ENCODE assay signal across 8 cellular contexts in the genomic region with DNA sequence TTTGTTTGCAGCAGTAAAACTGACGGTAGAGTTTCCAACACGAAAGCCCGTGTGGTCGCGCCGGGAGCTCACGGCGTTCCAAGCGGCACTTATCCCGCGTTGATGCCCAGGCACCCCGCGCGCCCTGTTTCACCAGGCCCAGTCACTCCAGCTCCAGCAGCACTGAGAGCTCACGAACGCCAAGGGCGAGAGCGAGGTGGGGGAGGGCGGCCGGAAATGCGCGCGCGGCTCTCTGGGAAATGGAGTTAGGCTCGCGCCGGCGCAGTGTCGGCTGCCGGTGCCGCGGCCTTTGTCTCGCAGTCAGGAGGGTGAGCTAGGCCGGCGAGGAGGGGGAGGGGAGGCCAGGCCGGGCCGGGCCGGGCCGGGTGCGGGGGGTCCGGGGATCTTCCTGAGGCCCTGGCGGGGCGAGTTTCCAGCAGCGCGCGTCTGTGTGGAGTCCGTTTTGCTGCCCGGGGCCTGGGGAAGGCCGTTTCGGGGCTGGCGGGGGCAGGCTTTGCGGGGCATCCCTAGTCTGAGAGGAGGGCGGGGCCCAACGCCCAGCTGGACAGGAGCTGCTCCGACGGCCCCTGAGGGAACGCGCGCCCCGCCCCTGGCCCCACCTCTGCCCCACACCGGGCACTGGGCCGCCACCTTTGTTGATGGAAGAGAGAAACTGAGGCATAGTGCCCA. TPM values are rescaled to one million over a fixed set of nuclear protein-coding genes. Genes with fewer than 3 reads are reported as not detected.
DNase-seq lines count a peak whose midpoint lies in the region; ATAC-seq and TF ChIP-seq lines count a peak whose summit lies in the region.

Gene ZNF135 (plus strand): TSS at position 280 of the 669 bp plus-strand sequence. CDS start 721 bp downstream, outside the sequence.

- H3K27me3 ChIP-seq in BJ (ENCODE audit: control insufficient read depth, insufficient read depth, low read length) = no peaks in the 10 kb centered on the region

- no peak for TF ChIP-seq CTCF in BJ (IDR thresholded peaks at IDR 0.05; ENCODE audit: insufficient read depth, low read depth, low read length)

- H3K36me3 Mint-ChIP-seq in activated T-helper 1 cell treated with anti-CD3 and anti-CD28 coated beads, Interleukin-12 subunit alpha, Interleukin-12 subunit beta, Interleukin-2, Interleukin-4 antibody, amounts not matched to agents 30 ng/mL and 10 ng/mL and 1 ng/mL, durations not matched to agents 14 hours and 24 hours and 36 hours (ENCODE audit: low read depth) = no peaks in the 10 kb centered on the region
- peaks cover 6 to 30% of the 10 kb centered on the region in 2 donors for H3K36me3 Mint-ChIP-seq in naive B cell

- ATAC-seq in naive B cell (ENCODE audit: low read depth in 2 of 2) = peak; percentile 90 to 91
- ATAC-seq in GM18502 (IDR thresholded peaks at IDR 0.05; ENCODE audit: poor library complexity, unreplicated experiment) = no peak
- no peak for ATAC-seq in HG03135 (IDR thresholded peaks at IDR 0.05; ENCODE audit: unreplicated experiment)

- POLR2A ChIA-PET in BJ (lab: Charles Lee) = no interaction called here

- peak within 1 kb of the TSS; percentile 60 for H3K4me3 ChIP-seq in BJ (ENCODE audit: low read depth, low read length)

- no peak within 1 kb of the TSS for H3K27ac Mint-ChIP-seq in activated T-helper 1 cell treated with anti-CD3 and anti-CD28 coated beads, Interleukin-12 subunit alpha, Interleukin-12 subunit beta, Interleukin-2, Interleukin-4 antibody, amounts not matched to agents 30 ng/mL and 10 ng/mL and 1 ng/mL, durations not matched to agents 14 hours and 24 hours and 36 hours
- peak within 1 kb of the TSS; percentile 80 to 98 (median 94) for H3K27ac Mint-ChIP-seq in naive B cell

- intact Hi-C loops in activated T-helper 1 cell treated with anti-CD3 and anti-CD28 coated beads, Interleukin-12 subunit alpha, Interleukin-12 subunit beta, Interleukin-2, Interleukin-4 antibody, amounts not matched to agents 30 ng/mL and 10 ng/mL and 1 ng/mL, durations not matched to agents 14 hours and 24 hours and 36 hours (cut with micrococcal nuclease) = no loop called here

- H3K27me3 Mint-ChIP-seq in activated T-helper 1 cell treated with anti-CD3 and anti-CD28 coated beads, Interleukin-12 subunit alpha, Interleukin-12 subunit beta, Interleukin-2, Interleukin-4 antibody, amounts not matched to agents 30 ng/mL and 10 ng/mL and 1 ng/mL, durations not matched to agents 14 hours and 24 hours and 36 hours (ENCODE audit: insufficient read depth) = no peaks in the 10 kb centered on the region
- H3K27me3 Mint-ChIP-seq in naive B cell = peaks cover 8 to 21% (median 18%) of the 10 kb centered on the region in 3 donors

- H3K36me3 ChIP-seq in BJ (ENCODE audit: control insufficient read depth, insufficient read depth, low read length) = no peaks in the 10 kb centered on the region

- peaks cover 52% of the 10 kb centered on the region for H3K9me3 Mint-ChIP-seq in activated T-helper 1 cell treated with anti-CD3 and anti-CD28 coated beads, Interleukin-12 subunit alpha, Interleukin-12 subunit beta, Interleukin-2, Interleukin-4 antibody, amounts not matched to agents 30 ng/mL and 10 ng/mL and 1 ng/mL, durations not matched to agents 14 hours and 24 hours and 36 hours
- H3K9me3 Mint-ChIP-seq in naive B cell = peaks cover 10 to 36% (median 13%) of the 10 kb centered on the region in 7 donors

- no peaks in the 10 kb centered on the region for H3K4me1 Mint-ChIP-seq in activated T-helper 1 cell treated with anti-CD3 and anti-CD28 coated beads, Interleukin-12 subunit alpha, Interleukin-12 subunit beta, Interleukin-2, Interleukin-4 antibody, amounts not matched to agents 30 ng/mL and 10 ng/mL and 1 ng/mL, durations not matched to agents 14 hours and 24 hours and 36 hours (ENCODE audit: low read depth)
- peaks cover 14 to 26% (median 14%) of the 10 kb centered on the region in 3 donors for H3K4me1 Mint-ChIP-seq in naive B cell

- CTCF ChIA-PET in BJ (lab: Yijun Ruan, JAX) = interaction anchor here (1.0 to 1.1 kb wide), 2 partner anchors 37 to 77 kb away, joined by 3 to 4 read pairs; no protein-coding TSS in a partner anchor

- DNase-seq in BJ (ENCODE audit: low read depth) (peak; percentile 35), NCI-H2171 (lab: John Stamatoyannopoulos, UW) (peak; percentile 85), fibroblast of peridontal ligament (ENCODE audit: extremely low read depth) (peak; percentile 82), naive B cell (peak; percentile 85)
- no peak for DNase-seq in activated T-helper 1 cell treated with anti-CD3 and anti-CD28 coated beads, Interleukin-12 subunit alpha, Interleukin-12 subunit beta, Interleukin-2, Interleukin-4 antibody, amounts not matched to agents 30 ng/mL and 10 ng/mL and 1 ng/mL, durations not matched to agents 14 hours and 24 hours and 36 hours (ENCODE audit: low spot score)
- DNase-seq in stimulated activated CD8-positive, alpha-beta memory T cell treated with anti-CD3 and anti-CD28 coated beads, Interleukin-4, amount 100 ng/mL, for 1 hour (ENCODE audit: low read depth in 2 of 2, low spot score in 1 of 2) = peak; percentile 10 to 35

- peak within 1 kb of the TSS; percentile 20 for H3K4me3 Mint-ChIP-seq in activated T-helper 1 cell treated with anti-CD3 and anti-CD28 coated beads, Interleukin-12 subunit alpha, Interleukin-12 subunit beta, Interleukin-2, Interleukin-4 antibody, amounts not matched to agents 30 ng/mL and 10 ng/mL and 1 ng/mL, durations not matched to agents 14 hours and 24 hours and 36 hours
- peak within 1 kb of the TSS; percentile 89 to 94 (median 92) for H3K4me3 Mint-ChIP-seq in naive B cell

RNA-seq across cellular contexts. Expression of gene ZNF135, which starts in this region (rescaled TPM):
- 6.3 and 6.8 TPM in 2 replicates for polyA plus RNA-seq in BJ (2011; rRNA removed)
- 3.7 and 5.7 TPM in 2 replicates for polyA minus RNA-seq in BJ (2011; rRNA and poly(A)+ RNA removed)
- total RNA-seq in activated T-helper 1 cell treated with anti-CD3 and anti-CD28 coated beads, Interleukin-12 subunit alpha, Interleukin-12 subunit beta, Interleukin-2, Interleukin-4 antibody, amounts not matched to agents 30 ng/mL and 10 ng/mL and 1 ng/mL, durations not matched to agents 14 hours and 24 hours and 36 hours = 0.05 and 0.16 TPM in 2 replicates
- 10 to 100 TPM in 1 of 6 donors, 1 to 10 TPM in 4, not detected in 1; 4.2 to 11.1 (median 5.6) TPM for polyA plus RNA-seq in naive B cell (ENCODE audit: low read depth in 6 of 6)

Comparison
In these comparisons a context has a peak if more than half of its experiments do, and no peak if none do; other contexts are left out.
1. ATAC-seq: peak in naive B cell (2 of 2); none in GM18502 (single experiment) and HG03135 (single experiment).